ENCODE assay signal across 1 cellular context in genomic region chr6:30908700-30909099, GRCh38.
TF ChIP-seq lines count a peak whose summit lies in the region.

No MANE protein-coding gene starts in this region.

TF ChIP-seq in K562, 482 proteins besides CTCF, POLR2A, EP300 and RAD21:
- 0 out of 2 replicates have a peak, but pooled peaks have one; percentile 25 for TF ChIP-seq CBFB (CRISPR knock-in tag; IDR thresholded peaks at IDR 0.05)
- TF ChIP-seq GABPA (tag; conservative IDR thresholded peaks at IDR 0.05; ENCODE audit: low read depth): no peak
- TF ChIP-seq, protein P1, sequence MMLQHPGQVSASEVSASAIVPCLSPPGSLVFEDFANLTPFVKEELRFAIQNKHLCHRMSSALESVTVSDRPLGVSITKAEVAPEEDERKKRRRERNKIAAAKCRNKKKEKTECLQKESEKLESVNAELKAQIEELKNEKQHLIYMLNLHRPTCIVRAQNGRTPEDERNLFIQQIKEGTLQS (IDR thresholded peaks at IDR 0.05): no peak
- TF ChIP-seq, protein P1 (CRISPR knock-in tag; conservative IDR thresholded peaks at IDR 0.05): no peak
- TF ChIP-seq, protein P2, sequence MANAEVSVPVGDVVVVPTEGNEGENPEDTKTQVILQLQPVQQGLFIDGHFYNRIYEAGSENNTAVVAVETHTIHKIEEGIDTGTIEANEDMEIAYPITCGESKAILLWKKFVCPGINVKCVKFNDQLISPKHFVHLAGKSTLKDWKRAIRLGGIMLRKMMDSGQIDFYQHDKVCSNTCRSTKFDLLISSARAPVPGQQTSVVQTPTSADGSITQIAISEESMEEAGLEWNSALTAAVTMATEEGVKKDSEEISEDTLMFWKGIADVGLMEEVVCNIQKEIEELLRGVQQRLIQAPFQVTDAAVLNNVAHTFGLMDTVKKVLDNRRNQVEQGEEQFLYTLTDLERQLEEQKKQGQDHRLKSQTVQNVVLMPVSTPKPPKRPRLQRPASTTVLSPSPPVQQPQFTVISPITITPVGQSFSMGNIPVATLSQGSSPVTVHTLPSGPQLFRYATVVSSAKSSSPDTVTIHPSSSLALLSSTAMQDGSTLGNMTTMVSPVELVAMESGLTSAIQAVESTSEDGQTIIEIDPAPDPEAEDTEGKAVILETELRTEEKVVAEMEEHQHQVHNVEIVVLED (CRISPR knock-in tag; IDR thresholded peaks at IDR 0.05): no peak
- TF ChIP-seq ZNF696 (CRISPR knock-in tag; conservative IDR thresholded peaks at IDR 0.05): no peak
- 0 out of 2 replicates have a peak, but pooled peaks have one; percentile 37 for TF ChIP-seq ZBTB1 (CRISPR knock-in tag; IDR thresholded peaks at IDR 0.05; ENCODE audit: borderline replicate concordance, low read depth)
- no peak for TF ChIP-seq GATA2 (CRISPR knock-in tag; IDR thresholded peaks at IDR 0.05)
- no peak for TF ChIP-seq ZSCAN29 (IDR thresholded peaks at IDR 0.05)
- TF ChIP-seq NR1H2 (CRISPR knock-in tag; IDR thresholded peaks at IDR 0.05): no peak
- no peak for TF ChIP-seq RFX5 (IDR thresholded peaks at IDR 0.05; ENCODE audit: low read depth, low read length)
- no peak for TF ChIP-seq MGA (IDR thresholded peaks at IDR 0.05)
- no peak for TF ChIP-seq ZZZ3 (IDR thresholded peaks at IDR 0.05)
- no peak for TF ChIP-seq ARNT (IDR thresholded peaks at IDR 0.05)
- no peak for TF ChIP-seq SUPT5H (IDR thresholded peaks at IDR 0.05)
- TF ChIP-seq MAFK (IDR thresholded peaks at IDR 0.05; ENCODE audit: low read length): 0 out of 2 replicates have a peak, but pooled peaks have one; percentile 5
- TF ChIP-seq ZBTB5 (IDR thresholded peaks at IDR 0.05): no peak
- TF ChIP-seq MED1 (CRISPR knock-in tag; IDR thresholded peaks at IDR 0.05; ENCODE audit: borderline replicate concordance): 0 out of 2 replicates have a peak, but pooled peaks have one; percentile 57
- TF ChIP-seq NFXL1 (CRISPR knock-in tag; IDR thresholded peaks at IDR 0.05): no peak
- TF ChIP-seq, protein P3, sequence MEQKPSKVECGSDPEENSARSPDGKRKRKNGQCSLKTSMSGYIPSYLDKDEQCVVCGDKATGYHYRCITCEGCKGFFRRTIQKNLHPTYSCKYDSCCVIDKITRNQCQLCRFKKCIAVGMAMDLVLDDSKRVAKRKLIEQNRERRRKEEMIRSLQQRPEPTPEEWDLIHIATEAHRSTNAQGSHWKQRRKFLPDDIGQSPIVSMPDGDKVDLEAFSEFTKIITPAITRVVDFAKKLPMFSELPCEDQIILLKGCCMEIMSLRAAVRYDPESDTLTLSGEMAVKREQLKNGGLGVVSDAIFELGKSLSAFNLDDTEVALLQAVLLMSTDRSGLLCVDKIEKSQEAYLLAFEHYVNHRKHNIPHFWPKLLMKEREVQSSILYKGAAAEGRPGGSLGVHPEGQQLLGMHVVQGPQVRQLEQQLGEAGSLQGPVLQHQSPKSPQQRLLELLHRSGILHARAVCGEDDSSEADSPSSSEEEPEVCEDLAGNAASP (IDR thresholded peaks at IDR 0.05): no peak
- no peak for TF ChIP-seq ZNF668 (CRISPR knock-in tag; IDR thresholded peaks at IDR 0.05)
- 0 out of 2 replicates have a peak, but pooled peaks have one; percentile 50 for TF ChIP-seq ZC3H4 (CRISPR knock-in tag; IDR thresholded peaks at IDR 0.05; ENCODE audit: borderline replicate concordance)
- TF ChIP-seq L3MBTL2 (IDR thresholded peaks at IDR 0.05): no peak
